Comparison of ENCODE assay signal across 21 cellular contexts in the genomic region with DNA sequence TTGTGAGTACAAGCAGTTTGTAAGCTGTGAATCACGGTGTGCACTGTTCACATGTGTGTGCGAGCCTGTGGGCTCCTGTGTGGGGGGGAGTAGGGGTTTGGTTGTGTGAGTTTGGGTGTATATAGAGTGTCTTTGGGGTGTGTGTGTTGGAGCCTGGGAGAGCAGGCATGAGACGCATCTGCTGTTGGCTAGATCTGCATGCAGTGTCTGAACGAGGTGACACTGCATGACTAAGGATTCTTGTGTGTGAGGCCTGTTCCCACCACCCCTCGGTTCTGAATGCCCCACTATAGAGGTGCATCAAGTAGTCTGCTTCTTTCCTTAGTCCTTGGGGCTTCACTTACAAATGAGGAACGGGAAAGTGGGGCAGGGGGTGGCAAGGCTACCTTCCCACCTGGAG.
DNase-seq lines count a peak whose midpoint lies in the region; ATAC-seq, FAIRE-seq and TF ChIP-seq lines count a peak whose summit lies in the region.
"Had no signal": no experiment of that assay in that cellular context is flagged by ENCODE, and none has a peak within 500 bp of the region (broad histone marks: within the 10 kb centered on the region; RNA-seq: fewer than 3 reads in every experiment).

No MANE protein-coding gene starts in this region.

- no peak overlapping the region for H3K23ac ChIP-seq in trophoblast cell (ENCODE audit: low read length)

- H3K36me3 ChIP-seq in K562 (ENCODE audit: control insufficient read depth, insufficient read depth, low read length) (no peaks in the 10 kb centered on the region), mesodermal cell (ENCODE audit: control insufficient read depth, insufficient read depth, low read length) (no peaks in the 10 kb centered on the region), trophoblast cell (ENCODE audit: control insufficient read depth in 1 of 2, insufficient read depth in 2 of 2, low read length in 2 of 2) (no peaks in the 10 kb centered on the region)
- H3K36me3 ChIP-seq: BLaER1, HAP-1 had no signal

- H4K8ac ChIP-seq in trophoblast cell (ENCODE audit: low read depth, low read length) = no peak overlapping the region

- in situ Hi-C loops in K562 (cut with MboI) = no loop called here

- no peaks in the 10 kb centered on the region for H3K9me1 ChIP-seq in K562 (ENCODE audit: control insufficient read depth, insufficient read depth, low read length)

- no peak overlapping the region for H3K4me2 ChIP-seq in K562 (ENCODE audit: insufficient read depth, low read length)
- no peak overlapping the region for H3K4me2 ChIP-seq in trophoblast cell (ENCODE audit: low read length)
- H3K4me2 ChIP-seq: A549, PC-9 had no signal

- TF ChIP-seq RAD21 in K562 (CRISPR knock-in tag; conservative IDR thresholded peaks at IDR 0.05 in 1 of 2, IDR thresholded peaks at IDR 0.05 in 1 of 2) = no peak

- H3K27ac ChIP-seq in K562 (ENCODE audit: extremely low read depth, low read depth, low read length) = no peak overlapping the region
- H3K27ac ChIP-seq in mesodermal cell (ENCODE audit: low read depth, low read length, severe bottlenecking) = peak overlapping the region; percentile 66
- H3K27ac ChIP-seq in trophoblast cell (ENCODE audit: low read depth, low read length) = no peak overlapping the region
- H3K27ac ChIP-seq: A549, BLaER1, PC-9, RWPE1 had no signal

- H3K9ac ChIP-seq in K562 (ENCODE audit: insufficient read depth in 1 of 2, low read depth in 2 of 2, low read length in 2 of 2) (no peak overlapping the region), trophoblast cell (ENCODE audit: low read length) (no peak overlapping the region)
- H3K9ac ChIP-seq: BLaER1 had no signal

- no peak overlapping the region for H4K91ac ChIP-seq in trophoblast cell (ENCODE audit: low read depth, low read length)

- peaks cover 4% of the 10 kb centered on the region for H3K79me1 ChIP-seq in trophoblast cell (ENCODE audit: low read length)

- no peak overlapping the region for H4K12ac ChIP-seq in trophoblast cell (ENCODE audit: low read depth, low read length)

- no peak overlapping the region for H2BK5ac ChIP-seq in trophoblast cell (ENCODE audit: low read depth, low read length, poor library complexity)

- no peaks in the 10 kb centered on the region for H3K79me2 ChIP-seq in K562 (ENCODE audit: control insufficient read depth, insufficient read depth, low read length)
- H3K79me2 ChIP-seq in trophoblast cell (ENCODE audit: control insufficient read depth, insufficient read depth, low read length, poor library complexity) = no peaks in the 10 kb centered on the region

- H3K4me1 ChIP-seq in K562 (replicated peaks in 1 of 2; ENCODE audit: control insufficient read depth in 2 of 2, insufficient read depth in 2 of 2, low read length in 2 of 2) (no peaks in the 10 kb centered on the region; a peak in 3 of 5 replicates), mesodermal cell (ENCODE audit: control insufficient read depth, insufficient read depth, low read length, poor library complexity, severe bottlenecking) (peaks cover 13% of the 10 kb centered on the region), trophoblast cell (ENCODE audit: control insufficient read depth in 1 of 2, insufficient read depth in 2 of 2, low read length in 2 of 2) (peaks cover 32 to 36% of the 10 kb centered on the region in 2 experiments)
- H3K4me1 ChIP-seq: HAP-1 had no signal

- no peak for TF ChIP-seq EP300 in K562 (IDR thresholded peaks at IDR 0.05; ENCODE audit: low read length)

- H3K4me3 ChIP-seq in K562 (no peak overlapping the region), mesodermal cell (ENCODE audit: extremely low read depth, insufficient read depth, low read length, poor library complexity, severe bottlenecking) (no peak overlapping the region), trophoblast cell (ENCODE audit: low read depth, low read length) (no peak overlapping the region)
- H3K4me3 ChIP-seq: A549, BLaER1, HAP-1, PC-9 had no signal

- no peaks in the 10 kb centered on the region for H3K9me3 Mint-ChIP-seq in T-helper 2 cell treated with Interferon-gamma antibody and Interleukin-4, amounts not matched to agents 5 μg/mL and 100 μg/mL, for 36 hours
- no peaks in the 10 kb centered on the region for H3K9me3 Mint-ChIP-seq in MCF 10A (ENCODE audit: unreplicated experiment)
- H3K9me3 Mint-ChIP-seq: CD8-positive, alpha-beta memory T cell had no signal

- H2AK5ac ChIP-seq in trophoblast cell (ENCODE audit: low read length) = peak overlapping the region; percentile 45

- FAIRE-seq in K562 (lab: Jason Lieb, UNC) = peak; percentile 44
- FAIRE-seq: A549, G401.6 had no signal

- BruUV-seq in K562 (replicated peaks; lab: Mats Ljungman, UMichigan) = no TSS peak
- BruUV-seq in MCF 10A (replicated peaks; lab: Mats Ljungman, UMichigan) = no TSS peak

- no peak for TF ChIP-seq POLR2A in K562 (conservative IDR thresholded peaks at IDR 0.05)

- 1% methylated on average over 6 of the region's 6 CpGs for WGBS in K562 (ENCODE audit: insufficient coverage, low coverage, missing lambda C conversion rate)
- 62 to 70% methylated on average over 4 to 5 of the region's 6 CpGs for WGBS in mesodermal cell (ENCODE audit: insufficient coverage in 2 of 2), 2 experiments
- WGBS in trophoblast cell (ENCODE audit: extremely low coverage, insufficient coverage, insufficient read length) = no CpG with 5 or more reads among the region's 6 CpGs

- no peaks in the 10 kb centered on the region for H3K27me3 Mint-ChIP-seq in T-helper 2 cell treated with Interferon-gamma antibody and Interleukin-4, amounts not matched to agents 5 μg/mL and 100 μg/mL, for 36 hours (ENCODE audit: low read depth)
- H3K27me3 Mint-ChIP-seq in MCF 10A (ENCODE audit: insufficient read depth, unreplicated experiment) = no peaks in the 10 kb centered on the region

- no peak overlapping the region for H3K14ac ChIP-seq in trophoblast cell (ENCODE audit: low read length)

- peaks cover 5% of the 10 kb centered on the region for H3K4me1 Mint-ChIP-seq in T-helper 2 cell treated with Interferon-gamma antibody and Interleukin-4, amounts not matched to agents 5 μg/mL and 100 μg/mL, for 36 hours (ENCODE audit: low read depth)
- peaks cover 9% of the 10 kb centered on the region for H3K4me1 Mint-ChIP-seq in MCF 10A (ENCODE audit: insufficient read depth, unreplicated experiment)
- H3K4me1 Mint-ChIP-seq: CD8-positive, alpha-beta memory T cell had no signal

- no peak for DNase-seq in T-helper 2 cell treated with Interferon-gamma antibody and Interleukin-4, amounts not matched to agents 5 μg/mL and 100 μg/mL, for 36 hours (ENCODE audit: low spot score)
- no peak for DNase-seq in T-helper 2 cell
- DNase-seq in K562 (ENCODE audit: extremely low read depth in 1 of 4, low spot score in 3 of 4) = peak in 3 of 4 experiments; percentile 27 to 39 (median 29)
- DNase-seq in trophoblast cell = no peak
- no peak for DNase-seq in NCI-H2107 (lab: John Stamatoyannopoulos, UW)
- DNase-seq in MCF 10A (ENCODE audit: unreplicated experiment) = no peak
- DNase-seq: KBM-7, NCI-H187, NCI-H345, NCI-H524 treated with DMSO at 0.1 percent for 48 hours, PC-9, SIG-M5 had no signal

- POLR2A ChIA-PET in K562 (lab: Yijun Ruan, JAX) (no interaction called here), MCF 10A (lab: Yijun Ruan, JAX) (interaction anchor here (0.6 kb wide), 1 partner anchor 131 kb away, joined by 3 read pairs; no protein-coding TSS in a partner anchor)

- intact Hi-C loops in K562 (cut with micrococcal nuclease) = no loop called here
- intact Hi-C loops in MCF 10A (cut with micrococcal nuclease) = no loop called here

- H3K18ac ChIP-seq in trophoblast cell (ENCODE audit: low read length) = no peak overlapping the region

- TF ChIP-seq CTCF in K562 (IDR thresholded peaks at IDR 0.05 in 2 of 3, conservative IDR thresholded peaks at IDR 0.05 in 1 of 3; ENCODE audit: insufficient read depth in 2 of 3, low read depth in 1 of 3, low read length in 3 of 3) (no peak), MCF 10A (IDR thresholded peaks at IDR 0.05; ENCODE audit: unreplicated experiment) (no peak)

- peak; percentile 71 for ATAC-seq in K562
- ATAC-seq in HG03108 (IDR thresholded peaks at IDR 0.05; ENCODE audit: unreplicated experiment) = no peak
- ATAC-seq: A549, SK-N-SH treated with all-trans-retinoic acid at 6 μM for 48 hours had no signal

- no peaks in the 10 kb centered on the region for H3K36me3 Mint-ChIP-seq in T-helper 2 cell treated with Interferon-gamma antibody and Interleukin-4, amounts not matched to agents 5 μg/mL and 100 μg/mL, for 36 hours (ENCODE audit: low read depth)
- H3K36me3 Mint-ChIP-seq in MCF 10A (ENCODE audit: insufficient read depth, unreplicated experiment) = no peaks in the 10 kb centered on the region
- H3K36me3 Mint-ChIP-seq: CD8-positive, alpha-beta memory T cell had no signal

- peaks cover 19 to 53% of the 10 kb centered on the region in 2 experiments; a peak in 4 of 5 replicates for H3K27me3 ChIP-seq in K562 (ENCODE audit: control insufficient read depth in 2 of 2, insufficient read depth in 2 of 2, low read length in 2 of 2)
- no peaks in the 10 kb centered on the region for H3K27me3 ChIP-seq in trophoblast cell (ENCODE audit: insufficient read depth, low read length)
- H3K27me3 ChIP-seq: BLaER1 had no signal

- CTCF ChIA-PET in K562 (lab: Yijun Ruan, JAX; ENCODE audit: low intra/inter-chr PET ratio) = no interaction called here
- CTCF ChIA-PET in MCF 10A (lab: Yijun Ruan, JAX) = no interaction called here

- H2BK12ac ChIP-seq in trophoblast cell (ENCODE audit: low read length) = peak overlapping the region; percentile 12

- no peak overlapping the region for H3K4ac ChIP-seq in trophoblast cell (ENCODE audit: low read depth, low read length)

- H2BK120ac ChIP-seq in trophoblast cell (ENCODE audit: insufficient read depth, low read length, poor library complexity) = no peak overlapping the region

- peak overlapping the region; percentile 4 for H3K27ac Mint-ChIP-seq in T-helper 2 cell treated with Interferon-gamma antibody and Interleukin-4, amounts not matched to agents 5 μg/mL and 100 μg/mL, for 36 hours
- H3K27ac Mint-ChIP-seq in MCF 10A (ENCODE audit: low read depth, unreplicated experiment) = no peak overlapping the region

- H4K20me1 ChIP-seq in K562 (replicated peaks; ENCODE audit: control insufficient read depth, insufficient read depth, low read length) = 0 out of 2 replicates have a peak, but pooled peaks cover 9% of the 10 kb centered on the region
- H4K20me1 ChIP-seq: BLaER1 had no signal

- H3K9me3 ChIP-seq in K562 (replicated peaks; ENCODE audit: control insufficient read depth, insufficient read depth, low read depth, low read length) (no peaks in the 10 kb centered on the region), mesodermal cell (ENCODE audit: control insufficient read depth, low read length) (no peaks in the 10 kb centered on the region), trophoblast cell (ENCODE audit: insufficient read depth, low read depth, low read length) (no peaks in the 10 kb centered on the region)
- H3K9me3 ChIP-seq: A549, BLaER1, HAP-1 had no signal

- no peak overlapping the region for H3K4me3 Mint-ChIP-seq in T-helper 2 cell treated with Interferon-gamma antibody and Interleukin-4, amounts not matched to agents 5 μg/mL and 100 μg/mL, for 36 hours
- H3K4me3 Mint-ChIP-seq in MCF 10A (ENCODE audit: unreplicated experiment) = no peak overlapping the region
- H3K4me3 Mint-ChIP-seq: CD8-positive, alpha-beta memory T cell had no signal

- 0 out of 2 replicates have a peak overlapping the region, but pooled peaks have one; percentile 37 for H2AFZ ChIP-seq in K562 (ENCODE audit: low read depth, low read length)
- H2AFZ ChIP-seq in trophoblast cell (ENCODE audit: insufficient read depth, low read length, poor library complexity) = no peak overlapping the region
- H2AFZ ChIP-seq: PC-9 had no signal

Comparison
In these comparisons a context has a peak if more than half of its experiments do, and no peak if none do; other contexts are left out.
1. DNase-seq: peak in K562 (3 of 4); none in T-helper 2 cell treated with Interferon-gamma antibody and Interleukin-4, amounts not matched to agents 5 μg/mL and 100 μg/mL, for 36 hours (single experiment), T-helper 2 cell (0 of 5), trophoblast cell (0 of 2), NCI-H2107 (single experiment) and MCF 10A (single experiment).